Comparison of ENCODE assay signal across 8 cellular contexts in genomic region chr13:74134777-74135305, GRCh38. TPM values are rescaled to one million over a fixed set of nuclear protein-coding genes. Genes with fewer than 3 reads are reported as not detected.
DNase-seq lines count a peak whose midpoint lies in the region; ATAC-seq and TF ChIP-seq lines count a peak whose summit lies in the region.

No MANE protein-coding gene starts in this region.

- WGBS in prostate gland = 0% methylated on average over 29 of the region's 60 CpGs

- H3K79me2 ChIP-seq in ACC112 (ENCODE audit: control insufficient read depth, insufficient read depth, low read length, unreplicated experiment) = peaks cover 37% of the 10 kb centered on the region
- H3K79me2 ChIP-seq in OCI-LY1 (ENCODE audit: insufficient read depth, low read length) = peaks cover 21% of the 10 kb centered on the region

- peaks cover 13% of the 10 kb centered on the region for H3K27me3 Mint-ChIP-seq in activated T-helper 2 cell treated with anti-CD3 and anti-CD28 coated beads, Interferon-gamma antibody, Interleukin-2, Interleukin-4, amounts not matched to agents 10 μg/mL and 5 μg/mL and 100 μg/mL, durations not matched to agents 14 hours and 24 hours and 36 hours (ENCODE audit: low read depth)

- TF ChIP-seq POLR2A in prostate gland (IDR thresholded peaks at IDR 0.05) (no peak), vagina (IDR thresholded peaks at IDR 0.05) (no peak)

- peak overlapping the region; percentile 83 for H3K9ac ChIP-seq in OCI-LY1 (ENCODE audit: low read length)

- no peaks in the 10 kb centered on the region for H3K9me3 Mint-ChIP-seq in activated T-helper 2 cell treated with anti-CD3 and anti-CD28 coated beads, Interferon-gamma antibody, Interleukin-2, Interleukin-4, amounts not matched to agents 10 μg/mL and 5 μg/mL and 100 μg/mL, durations not matched to agents 14 hours and 24 hours and 36 hours

- H3K36me3 ChIP-seq in ACC112 (ENCODE audit: insufficient read depth, low read length) (no peaks in the 10 kb centered on the region), OCI-LY1 (ENCODE audit: insufficient read depth, low read length) (no peaks in the 10 kb centered on the region), prostate gland (no peaks in the 10 kb centered on the region), vagina (no peaks in the 10 kb centered on the region)

- peak overlapping the region; percentile 74 for H3K27ac Mint-ChIP-seq in activated T-helper 2 cell treated with anti-CD3 and anti-CD28 coated beads, Interferon-gamma antibody, Interleukin-2, Interleukin-4, amounts not matched to agents 10 μg/mL and 5 μg/mL and 100 μg/mL, durations not matched to agents 14 hours and 24 hours and 36 hours

- H3K4me3 ChIP-seq in ACC112 (ENCODE audit: low read depth, low read length) (peak overlapping the region; percentile 97), OCI-LY1 (ENCODE audit: low read depth, low read length, poor library complexity, severe bottlenecking) (peak overlapping the region; percentile 73), prostate gland (peak overlapping the region; percentile 77 to 88), vagina (peak overlapping the region; percentile 87 to 96)

- no peaks in the 10 kb centered on the region for H3K9me3 ChIP-seq in OCI-LY1 (ENCODE audit: low read length)
- no peaks in the 10 kb centered on the region for H3K9me3 ChIP-seq in prostate gland
- no peaks in the 10 kb centered on the region for H3K9me3 ChIP-seq in vagina

- ATAC-seq in GM18907 (IDR thresholded peaks at IDR 0.05; ENCODE audit: unreplicated experiment) = peak; percentile 38
- peak; percentile 27 for ATAC-seq in HG03108 (IDR thresholded peaks at IDR 0.05; ENCODE audit: unreplicated experiment)

- peaks cover 3% of the 10 kb centered on the region; the same call in 1 of the 2 replicates for H3F3A ChIP-seq in OCI-LY1 (ENCODE audit: insufficient read depth, low read length)

- H3K36me3 Mint-ChIP-seq in activated T-helper 2 cell treated with anti-CD3 and anti-CD28 coated beads, Interferon-gamma antibody, Interleukin-2, Interleukin-4, amounts not matched to agents 10 μg/mL and 5 μg/mL and 100 μg/mL, durations not matched to agents 14 hours and 24 hours and 36 hours (ENCODE audit: low read depth) = peaks cover 14% of the 10 kb centered on the region

- no peaks in the 10 kb centered on the region for H4K20me1 ChIP-seq in OCI-LY1 (ENCODE audit: insufficient read depth, low read length)

- H3K4me1 ChIP-seq in ACC112 (ENCODE audit: control insufficient read depth, insufficient read depth, low read length, unreplicated experiment) (peaks cover 26% of the 10 kb centered on the region), OCI-LY1 (ENCODE audit: insufficient read depth, low read length, severe bottlenecking) (peaks cover 34% of the 10 kb centered on the region), prostate gland (replicated peaks) (no peaks in the 10 kb centered on the region), vagina (peaks cover 22% of the 10 kb centered on the region)

- no peaks in the 10 kb centered on the region for H3K27me3 ChIP-seq in ACC112 (ENCODE audit: insufficient read depth, low read length)
- H3K27me3 ChIP-seq in OCI-LY1 (ENCODE audit: insufficient read depth, low read length) = no peaks in the 10 kb centered on the region
- H3K27me3 ChIP-seq in prostate gland (replicated peaks; ENCODE audit: insufficient read depth) = no peaks in the 10 kb centered on the region
- no peaks in the 10 kb centered on the region for H3K27me3 ChIP-seq in vagina

- peak overlapping the region; percentile 91 for H3K27ac ChIP-seq in ACC112 (ENCODE audit: low read depth, low read length)
- H3K27ac ChIP-seq in OCI-LY1 (ENCODE audit: low read depth, low read length, poor library complexity, severe bottlenecking) = peak overlapping the region; percentile 81
- H3K27ac ChIP-seq in prostate gland = peak overlapping the region; percentile 85 to 86
- H3K27ac ChIP-seq in vagina = peak overlapping the region; percentile 90

- H3K4me3 Mint-ChIP-seq in activated T-helper 2 cell treated with anti-CD3 and anti-CD28 coated beads, Interferon-gamma antibody, Interleukin-2, Interleukin-4, amounts not matched to agents 10 μg/mL and 5 μg/mL and 100 μg/mL, durations not matched to agents 14 hours and 24 hours and 36 hours (ENCODE audit: low read depth) = peak overlapping the region; percentile 79

- peak overlapping the region; percentile 90 for H3K4me2 ChIP-seq in OCI-LY1 (ENCODE audit: low read length)

- peak; percentile 50 for DNase-seq in activated T-helper 2 cell treated with anti-CD3 and anti-CD28 coated beads, Interferon-gamma antibody, Interleukin-2, Interleukin-4, amounts not matched to agents 10 μg/mL and 5 μg/mL and 100 μg/mL, durations not matched to agents 14 hours and 24 hours and 36 hours (ENCODE audit: low spot score)
- peak; percentile 67 for DNase-seq in germinal center (ENCODE audit: low spot score)
- peak; percentile 18 for DNase-seq in prostate gland (ENCODE audit: low spot score)
- DNase-seq in vagina (ENCODE audit: extremely low spot score in 2 of 2) = no peak

- H2AFZ ChIP-seq in ACC112 (ENCODE audit: low read length, unreplicated experiment) (peak overlapping the region; percentile 79), OCI-LY1 (ENCODE audit: low read length) (0 out of 2 replicates have a peak overlapping the region, but pooled peaks have one; percentile 23)

- TF ChIP-seq CTCF in OCI-LY1 (IDR thresholded peaks at IDR 0.05; ENCODE audit: low read length) (no peak), prostate gland (IDR thresholded peaks at IDR 0.05) (no peak), vagina (IDR thresholded peaks at IDR 0.05) (no peak)

- H3K9me2 ChIP-seq in OCI-LY1 (ENCODE audit: low read depth, low read length) = no peaks in the 10 kb centered on the region

- intact Hi-C loops in activated T-helper 2 cell treated with anti-CD3 and anti-CD28 coated beads, Interferon-gamma antibody, Interleukin-2, Interleukin-4, amounts not matched to agents 10 μg/mL and 5 μg/mL and 100 μg/mL, durations not matched to agents 14 hours and 24 hours and 36 hours (cut with micrococcal nuclease) = loop anchor here (1.0 to 10.0 kb wide), 11 partner anchors 44 to 1353 kb away; partner anchors contain the start of genes DIS3, KLF5 and PIBF1
- intact Hi-C loops in prostate gland (cut with DNase I) = loop anchor here (5.0 to 10.0 kb wide), 5 partner anchors 73 to 368 kb away; no protein-coding TSS in a partner anchor
- intact Hi-C loops in vagina (cut with DNase I) = loop anchor here (10.0 kb wide), 1 partner anchor 70 kb away; no protein-coding TSS in a partner anchor

- H3K4me1 Mint-ChIP-seq in activated T-helper 2 cell treated with anti-CD3 and anti-CD28 coated beads, Interferon-gamma antibody, Interleukin-2, Interleukin-4, amounts not matched to agents 10 μg/mL and 5 μg/mL and 100 μg/mL, durations not matched to agents 14 hours and 24 hours and 36 hours (ENCODE audit: low read depth) = peaks cover 24% of the 10 kb centered on the region

RNA-seq across cellular contexts. Expression of gene KLF12, which starts 0.6 kb away (rescaled TPM):
- 23.3 and 23.4 TPM in 2 replicates for total RNA-seq in activated T-helper 2 cell treated with anti-CD3 and anti-CD28 coated beads, Interferon-gamma antibody, Interleukin-2, Interleukin-4, amounts not matched to agents 10 μg/mL and 5 μg/mL and 100 μg/mL, durations not matched to agents 14 hours and 24 hours and 36 hours
- 1 to 10 TPM; 2.8 to 9.7 TPM for total RNA-seq in prostate gland
- 5.4 TPM for total RNA-seq in vagina

Comparison
In these comparisons a context has a peak if more than half of its experiments do, and no peak if none do; other contexts are left out.
1. DNase-seq: peak in activated T-helper 2 cell treated with anti-CD3 and anti-CD28 coated beads, Interferon-gamma antibody, Interleukin-2, Interleukin-4, amounts not matched to agents 10 μg/mL and 5 μg/mL and 100 μg/mL, durations not matched to agents 14 hours and 24 hours and 36 hours (single experiment), germinal center (single experiment) and prostate gland (single experiment); none in vagina (0 of 2).
2. Peak in every context shown above with its lines, with median percentiles within 50 percentile points of each other: H3K27ac ChIP-seq and H3K4me3 ChIP-seq.